In the genomic region with DNA sequence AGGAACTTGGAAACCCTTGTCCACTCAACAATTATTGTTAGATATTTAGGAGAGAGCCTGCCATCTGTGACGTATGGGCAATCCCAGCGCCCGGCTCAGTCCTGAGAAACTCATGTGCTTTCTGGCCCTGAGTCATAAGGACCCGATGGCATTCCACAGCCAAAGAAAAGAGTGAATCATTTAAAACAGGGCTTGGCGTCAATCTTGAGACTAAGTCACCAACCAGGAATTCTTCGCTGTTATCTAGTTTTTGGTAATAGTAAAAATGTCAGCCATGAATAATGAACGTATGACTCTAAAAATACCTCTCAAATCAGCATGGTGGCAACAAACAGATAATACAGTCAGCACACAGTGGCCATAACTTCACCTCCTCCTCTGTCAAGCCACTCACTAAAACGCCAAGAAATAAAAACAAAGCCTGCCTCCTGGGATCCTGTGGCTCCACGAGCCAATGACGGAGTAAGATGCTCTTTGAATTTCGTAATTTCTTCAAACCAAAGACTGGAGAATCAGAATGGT, we compare ENCODE assay signal across 9 cellular contexts.
A peak's percentile ranks its signal among the peaks of the same experiment; 100 is the strongest.
DNase-seq lines count a peak whose midpoint lies in the region; ATAC-seq and TF ChIP-seq lines count a peak whose summit lies in the region.
"Had no signal": no experiment of that assay in that cellular context is flagged by ENCODE, and none has a peak within 500 bp of the region (broad histone marks: within the 10 kb centered on the region; RNA-seq: fewer than 3 reads in every experiment).

No MANE protein-coding gene starts in this region.

- no peak overlapping the region for H4K5ac ChIP-seq in IMR-90 (ENCODE audit: low read depth, low read length)

- WGBS in IMR-90 (ENCODE audit: extremely low coverage in 2 of 2, insufficient read length in 1 of 2), 2 experiments = no CpG with 5 or more reads among the region's 11 CpGs
- WGBS in aorta, 2 donors = 5 to 7% methylated on average over 11 of the region's 11 CpGs

- H4K20me1 ChIP-seq in IMR-90 (ENCODE audit: insufficient read depth, low read length) = 0 out of 2 replicates have a peak, but pooled peaks cover 3% of the 10 kb centered on the region

- peaks cover 24% of the 10 kb centered on the region for H3K9me1 ChIP-seq in IMR-90 (ENCODE audit: insufficient read depth, low read length)

- CTCF ChIA-PET in IMR-90 (lab: Yijun Ruan, JAX) = no interaction called here

- H3K4me2 ChIP-seq in IMR-90 (ENCODE audit: low read depth, low read length) = peak overlapping the region; percentile 59

- H3K36me3 ChIP-seq in IMR-90 (ENCODE audit: control insufficient read depth, insufficient read depth, low read length) (no peaks in the 10 kb centered on the region), colonic mucosa (no peaks in the 10 kb centered on the region), lower lobe of right lung (no peaks in the 10 kb centered on the region), aorta (ENCODE audit: control insufficient read depth in 1 of 2, insufficient read depth in 2 of 2, low read length in 1 of 2) (no peaks in the 10 kb centered on the region)

- peak overlapping the region; percentile 39; the same call in 1 of the 2 replicates for H3K27ac ChIP-seq in IMR-90 (ENCODE audit: insufficient read depth, low read length)
- H3K27ac ChIP-seq in colonic mucosa = no peak overlapping the region
- H3K27ac ChIP-seq in lower lobe of right lung = no peak overlapping the region
- H3K27ac ChIP-seq in aorta (ENCODE audit: low read depth in 1 of 2, low read length in 2 of 2) = peak overlapping the region in 1 of 2 donors; percentile 93

- H3K18ac ChIP-seq in IMR-90 (ENCODE audit: low read depth, low read length) = no peak overlapping the region

- H3K9me3 ChIP-seq in IMR-90 (ENCODE audit: control insufficient read depth, insufficient read depth, low read length) = no peaks in the 10 kb centered on the region
- no peaks in the 10 kb centered on the region for H3K9me3 ChIP-seq in colonic mucosa
- H3K9me3 ChIP-seq in lower lobe of right lung = no peaks in the 10 kb centered on the region
- H3K9me3 ChIP-seq in aorta (ENCODE audit: control insufficient read depth, low read length) = no peaks in the 10 kb centered on the region

- peaks cover 18% of the 10 kb centered on the region for H3K4me1 ChIP-seq in IMR-90 (ENCODE audit: control insufficient read depth, insufficient read depth, low read length)
- H3K4me1 ChIP-seq in colonic mucosa = no peaks in the 10 kb centered on the region
- peaks cover 2% of the 10 kb centered on the region for H3K4me1 ChIP-seq in lower lobe of right lung
- H3K4me1 ChIP-seq in aorta (ENCODE audit: control insufficient read depth in 1 of 2, insufficient read depth in 2 of 2, low read length in 2 of 2) = peaks cover 0 to 4% of the 10 kb centered on the region in 2 donors

- POLR2A ChIA-PET in IMR-90 (lab: Charles Lee; ENCODE audit: unreplicated experiment) = no interaction called here

- H3K4me3 ChIP-seq in IMR-90 (ENCODE audit: insufficient read depth, low read depth, low read length) (no peak overlapping the region), colonic mucosa (no peak overlapping the region), lower lobe of right lung (no peak overlapping the region), aorta (ENCODE audit: low read length in 2 of 2) (no peak overlapping the region)

- peak overlapping the region; percentile 54 for H4K91ac ChIP-seq in IMR-90 (ENCODE audit: insufficient read depth, low read depth, low read length)

- TF ChIP-seq CTCF in IMR-90 (conservative IDR thresholded peaks at IDR 0.05; ENCODE audit: low read depth, low read length) (no peak), colonic mucosa (IDR thresholded peaks at IDR 0.05) (no peak), lower lobe of right lung (IDR thresholded peaks at IDR 0.05) (no peak)

- no peak overlapping the region for H2AK9ac ChIP-seq in IMR-90 (replicated peaks; ENCODE audit: low read depth, low read length, poor library complexity)

- DNase-seq in IMR-90 = peak; percentile 100
- peak; percentile 32 for DNase-seq in colonic mucosa
- DNase-seq in lower lobe of right lung = peak; percentile 65
- DNase-seq in aorta = peak; percentile 91 to 93
- no peak for DNase-seq in COLO668 (lab: John Stamatoyannopoulos, UW; ENCODE audit: unreplicated experiment)
- no peak for DNase-seq in left lobe of liver (ENCODE audit: low spot score)
- DNase-seq in NCI-H524 (lab: John Stamatoyannopoulos, UW) = no peak
- DNase-seq: activated CD4-positive, CD25-positive, alpha-beta regulatory T cell; stimulated activated naive CD4-positive, alpha-beta T cell had no signal

- no peaks in the 10 kb centered on the region; a peak in 1 of 4 replicates for H3K79me1 ChIP-seq in IMR-90 (ENCODE audit: low read depth in 1 of 2, low read length in 2 of 2)

- peak overlapping the region; percentile 31; the same call in 1 of the 2 replicates for H3K56ac ChIP-seq in IMR-90 (ENCODE audit: extremely low read depth, insufficient read depth, low read length)

- peak overlapping the region; percentile 48; the same call in 1 of the 3 replicates for H2BK15ac ChIP-seq in IMR-90 (ENCODE audit: low read depth, low read length)

- H4K8ac ChIP-seq in IMR-90 (ENCODE audit: low read depth in 2 of 2, low read length in 2 of 2) = peak overlapping the region in 1 of 2 experiments; percentile 60; a peak in 2 of 4 replicates

- H3K27me3 ChIP-seq in IMR-90 (ENCODE audit: control insufficient read depth, insufficient read depth, low read length) (no peaks in the 10 kb centered on the region), colonic mucosa (no peaks in the 10 kb centered on the region), lower lobe of right lung (ENCODE audit: low read depth) (no peaks in the 10 kb centered on the region), aorta (ENCODE audit: control insufficient read depth in 1 of 2, insufficient read depth in 2 of 2, low read length in 1 of 2) (no peaks in the 10 kb centered on the region)

- H3K23ac ChIP-seq in IMR-90 (ENCODE audit: low read depth, low read length) = 0 out of 2 replicates have a peak overlapping the region, but pooled peaks have one; percentile 25

- ATAC-seq in IMR-90 (ENCODE audit: low read depth) = peak; percentile 79
- ATAC-seq in lower lobe of right lung = peak; percentile 85 to 88
- ATAC-seq in aorta (ENCODE audit: low FRiP score) = peak; percentile 91
- ATAC-seq in left lobe of liver = no peak

- H2BK120ac ChIP-seq in IMR-90 (ENCODE audit: low read depth, low read length) = peak overlapping the region; percentile 54

- peak overlapping the region; percentile 62 for H2BK5ac ChIP-seq in IMR-90 (ENCODE audit: low read depth, low read length, poor library complexity, severe bottlenecking)

- H3K14ac ChIP-seq in IMR-90 (replicated peaks; ENCODE audit: low read depth, low read length) = peak overlapping the region; percentile 72; the same call in 1 of the 2 replicates

- peak overlapping the region; percentile 92; the same call in 1 of the 2 replicates for H2AK5ac ChIP-seq in IMR-90 (ENCODE audit: low read depth, low read length)

- intact Hi-C loops in IMR-90 (cut with micrococcal nuclease) (loop anchor here (1.0 to 10.0 kb wide), 3 partner anchors 48 to 265 kb away; no protein-coding TSS in a partner anchor), colonic mucosa (cut with DNase I) (no loop called here), lower lobe of right lung (cut with DNase I) (no loop called here), aorta (cut with DNase I) (loop anchor here in 1 of 2 donors (1.0 to 5.0 kb wide), 2 partner anchors 44 to 185 kb away; no protein-coding TSS in a partner anchor)

- 0 out of 2 replicates have a peak, but pooled peaks have one; percentile 21 for TF ChIP-seq POLR2A in IMR-90 (IDR thresholded peaks at IDR 0.05; ENCODE audit: low read depth, low read length)

- H3K4ac ChIP-seq in IMR-90 (ENCODE audit: low read depth, low read length) = peak overlapping the region; percentile 61

- H3K9ac ChIP-seq in IMR-90 (ENCODE audit: low read depth, low read length) (no peak overlapping the region), colonic mucosa (ENCODE audit: low read depth in 2 of 2, low read length in 2 of 2) (no peak overlapping the region)

- peak overlapping the region; percentile 45; the same call in 1 of the 2 replicates for H2BK20ac ChIP-seq in IMR-90 (ENCODE audit: low read depth, low read length)

- no TSS peak for BruUV-seq in IMR-90 (replicated peaks; lab: Mats Ljungman, UMichigan)

- dilution Hi-C loops in IMR-90 (cut with HindIII; ENCODE audit: low sequenced_read_pairs, unreplicated experiment) = no loop called here

- H2AFZ ChIP-seq in IMR-90 (replicated peaks; ENCODE audit: low read length, poor library complexity) = peak overlapping the region; percentile 4

- in situ Hi-C loops in IMR-90 (cut with MboI; ENCODE audit: low sequenced_read_pairs) = no loop called here

- peak; percentile 34; the same call in 1 of the 2 replicates for TF ChIP-seq RAD21 in IMR-90 (IDR thresholded peaks at IDR 0.05; ENCODE audit: low read length)

TF ChIP-seq in IMR-90, 13 proteins besides CTCF, POLR2A, EP300 and RAD21 (continues in another document):
- TF ChIP-seq MAZ (IDR thresholded peaks at IDR 0.05; ENCODE audit: borderline replicate concordance, low read depth, low read length) = 0 out of 2 replicates have a peak, but pooled peaks have one; percentile 31
- no peak for TF ChIP-seq CHD1 (IDR thresholded peaks at IDR 0.05; ENCODE audit: low read depth, low read length)
- peak; percentile 99 for TF ChIP-seq FOS (IDR thresholded peaks at IDR 0.05; ENCODE audit: low read depth, low read length)
- no peak for TF ChIP-seq MXI1 (IDR thresholded peaks at IDR 0.05; ENCODE audit: borderline replicate concordance, low read depth, low read length)
- no peak for TF ChIP-seq RFX5 (IDR thresholded peaks at IDR 0.05; ENCODE audit: low read depth, low read length)
- TF ChIP-seq ELK1 (IDR thresholded peaks at IDR 0.05; ENCODE audit: borderline replicate concordance, low read depth, low read length) = no peak
- peak; percentile 80 for TF ChIP-seq CEBPB (IDR thresholded peaks at IDR 0.05; ENCODE audit: low read depth, low read length)
- TF ChIP-seq BHLHE40 (IDR thresholded peaks at IDR 0.05; ENCODE audit: low read depth, low read length) = peak; percentile 65
- no peak; the same call in 1 of the 2 replicates for TF ChIP-seq MAFK (IDR thresholded peaks at IDR 0.05; ENCODE audit: low read depth, low read length)

Comparison
In these comparisons a context has a peak if more than half of its experiments do, and no peak if none do; other contexts are left out.
1. DNase-seq: peak in IMR-90 (single experiment), colonic mucosa (single experiment), lower lobe of right lung (single experiment) and aorta (2 of 2); none in COLO668 (single experiment), left lobe of liver (single experiment) and NCI-H524 (0 of 2).